31 cellular contexts compared by ENCODE assay signal in the genomic region with DNA sequence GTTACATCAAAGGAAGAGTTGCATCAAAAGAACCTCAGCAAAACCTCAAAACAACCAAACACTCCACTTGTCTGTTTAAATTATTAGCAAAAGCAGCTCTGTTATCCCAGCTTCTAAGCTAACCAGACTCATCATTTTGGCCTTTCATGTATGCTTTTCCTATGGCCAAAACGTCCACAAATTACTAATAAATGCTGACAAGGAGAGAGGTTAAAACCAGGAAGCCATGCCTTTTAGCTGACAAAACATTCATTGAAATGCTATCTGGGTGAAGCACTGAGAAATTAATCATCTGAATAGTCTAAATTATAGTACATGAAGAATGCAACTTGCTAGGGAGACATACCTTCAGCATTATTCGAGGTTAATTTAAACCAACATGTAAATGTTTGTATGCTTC.
A peak's percentile ranks its signal among the peaks of the same experiment; 100 is the strongest.
DNase-seq lines count a peak whose midpoint lies in the region; ATAC-seq and TF ChIP-seq lines count a peak whose summit lies in the region.
"Had no signal": no experiment of that assay in that cellular context is flagged by ENCODE, and none has a peak within 500 bp of the region (broad histone marks: within the 10 kb centered on the region; RNA-seq: fewer than 3 reads in every experiment).

No MANE protein-coding gene starts in this region.

- no peaks in the 10 kb centered on the region for H3F3A ChIP-seq in PC-9 (ENCODE audit: insufficient read depth, low read depth)

- no peaks in the 10 kb centered on the region for H3K79me2 ChIP-seq in PC-9 (ENCODE audit: low read depth)

- H3K27me3 ChIP-seq in PC-9 (ENCODE audit: insufficient read depth, low read depth): no peaks in the 10 kb centered on the region
- H3K27me3 ChIP-seq: BLaER1, dorsolateral prefrontal cortex, neural progenitor cell, right lobe of liver, suprapubic skin had no signal

- ATAC-seq in HG03175 (IDR thresholded peaks at IDR 0.05; ENCODE audit: unreplicated experiment): no peak
- ATAC-seq: GM12878; HepG2; PC-3; right lobe of liver; Right ventricle myocardium inferior; SK-N-SH treated with all-trans-retinoic acid at 6 μM for 48 hours; stimulated activated naive B cell treated with anti-CD40 and anti-IgM and Interleukin-4, amounts not matched to agents 10 μg/mL and 1 μg/mL and 100 μg/mL, for 72 hours had no signal

- intact Hi-C loops in PC-9 (cut with micrococcal nuclease; ENCODE audit: unreplicated experiment): no loop called here

- H4K20me1 ChIP-seq in PC-9 (ENCODE audit: insufficient read depth): no peaks in the 10 kb centered on the region
- H4K20me1 ChIP-seq: BLaER1 had no signal

- POLR2A ChIA-PET in PC-9 (lab: Charles Lee; ENCODE audit: unreplicated experiment): no interaction called here

- no peaks in the 10 kb centered on the region for H3K36me3 ChIP-seq in PC-9 (ENCODE audit: low read depth)
- H3K36me3 ChIP-seq: BLaER1, neural progenitor cell, right lobe of liver, suprapubic skin had no signal

- DNase-seq in ELR (ENCODE audit: low read depth) (peak; percentile 6), PC-9 (no peak), fibroblast of mammary gland (ENCODE audit: low read depth) (peak; percentile 24), NCI-H2227 (lab: John Stamatoyannopoulos, UW; ENCODE audit: unreplicated experiment) (no peak), epidermal melanocyte (ENCODE audit: insufficient read length, low spot score) (no peak)
- no peak for DNase-seq in stimulated activated CD4-positive, alpha-beta T cell treated with anti-CD3 and anti-CD28 coated beads, Interleukin-4, amount 100 ng/mL, for 4 hours
- DNase-seq: activated CD4-positive, alpha-beta memory T cell treated with anti-CD3 and anti-CD28 coated beads for 36 hours; activated CD4-positive, CD25-positive, alpha-beta regulatory T cell treated with anti-CD3 and anti-CD28 coated beads, Interleukin-2, amount 50 U/mL, for 72 hours; activated CD8-positive, alpha-beta memory T cell treated with anti-CD3 and anti-CD28 coated beads, Interleukin-2, amount 50 U/mL, for 48 hours; activated naive CD8-positive, alpha-beta T cell treated with anti-CD3 and anti-CD28 coated beads for 36 hours; DMS79; dorsolateral prefrontal cortex; left cardiac atrium; NCI-H187; NCI-H2171; NCI-H524; PC-3; posterior cingulate gyrus; right lobe of liver; stimulated activated CD4-positive, alpha-beta T cell treated with anti-CD3 and anti-CD28 coated beads, Interleukin-4, amount 100 ng/mL, for 24 hours; stimulated activated naive B cell treated with anti-CD40 and anti-IgM and Interleukin-4, amounts not matched to agents 10 μg/mL and 1 μg/mL and 100 μg/mL, for 72 hours; T-helper 2 cell had no signal

- CTCF ChIA-PET in PC-9 (lab: Charles Lee): no interaction called here

- H3K9me3 ChIP-seq in PC-9 (ENCODE audit: insufficient read depth, low read depth): no peaks in the 10 kb centered on the region
- H3K9me3 ChIP-seq: BLaER1, right lobe of liver, suprapubic skin had no signal

- H3K4me3 ChIP-seq in PC-9 (no peak overlapping the region), fibroblast of mammary gland (ENCODE audit: control insufficient read depth, low read depth, low read length) (no peak overlapping the region)
- H3K4me3 ChIP-seq: BLaER1, dorsolateral prefrontal cortex, GM12878, neural progenitor cell, right lobe of liver, suprapubic skin had no signal

- H3K27ac ChIP-seq in PC-9: no peak overlapping the region
- H3K27ac ChIP-seq: BLaER1, dorsolateral prefrontal cortex, HL-60, neural progenitor cell, right lobe of liver, suprapubic skin had no signal

- TF ChIP-seq CTCF in PC-9 (conservative IDR thresholded peaks at IDR 0.05) (no peak), fibroblast of mammary gland (conservative IDR thresholded peaks at IDR 0.05; ENCODE audit: control insufficient read depth, insufficient read depth, low read depth, low read length) (no peak)

- no peaks in the 10 kb centered on the region; the same call in 1 of the 2 replicates for H3K9me2 ChIP-seq in PC-9 (ENCODE audit: insufficient read depth)

- H3K4me2 ChIP-seq in PC-9: no peak overlapping the region
- H3K4me2 ChIP-seq: BLaER1, neural progenitor cell had no signal

- no TSS peak for BruUV-seq in PC-9 (replicated peaks; lab: Mats Ljungman, UMichigan)

- no peaks in the 10 kb centered on the region for H3K4me1 ChIP-seq in PC-9 (replicated peaks; ENCODE audit: insufficient read depth)
- H3K4me1 ChIP-seq: BLaER1, neural progenitor cell, right lobe of liver, suprapubic skin had no signal

- 0 out of 2 replicates have a peak overlapping the region, but pooled peaks have one; percentile 29 for H2AFZ ChIP-seq in PC-9
- H2AFZ ChIP-seq: neural progenitor cell had no signal

Comparison
In these comparisons a context has a peak if more than half of its experiments do, and no peak if none do; other contexts are left out.
1. DNase-seq: peak in ELR (single experiment) and fibroblast of mammary gland (single experiment); none in PC-9 (0 of 2), NCI-H2227 (single experiment), stimulated activated CD4-positive, alpha-beta T cell treated with anti-CD3 and anti-CD28 coated beads, Interleukin-4, amount 100 ng/mL, for 4 hours (0 of 2) and epidermal melanocyte (single experiment).